Comparison of ENCODE assay signal across 12 cellular contexts in the genomic region with DNA sequence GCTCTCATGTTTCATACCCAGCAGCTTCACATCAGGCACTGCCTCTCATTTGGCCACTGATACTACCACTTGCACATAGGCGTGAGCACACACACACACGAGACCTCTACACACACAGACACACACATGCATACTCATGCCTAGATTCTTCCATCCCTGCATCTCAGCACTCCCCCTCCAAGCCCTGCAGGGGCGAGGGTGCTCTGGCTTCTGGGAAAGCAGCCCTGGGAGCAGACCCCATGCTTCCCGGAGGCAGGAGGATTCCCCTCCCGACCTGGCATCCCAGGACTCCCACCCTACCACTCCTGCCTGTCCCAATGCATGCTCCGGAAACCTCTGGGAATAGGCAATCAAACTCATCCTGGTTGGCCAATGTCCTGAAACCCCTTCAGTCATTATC.
"Had no signal": no experiment of that assay in that cellular context is flagged by ENCODE, and none has a peak within 500 bp of the region (broad histone marks: within the 10 kb centered on the region; RNA-seq: fewer than 3 reads in every experiment).

No MANE protein-coding gene starts in this region.

- H3K36me3 ChIP-seq: cardiac muscle cell, ovary, stomach, thoracic aorta had no signal

- H3K9me3 Mint-ChIP-seq: activated B cell treated with CpG ODN at 0.5 μM for 24 hours had no signal

- H3K27ac Mint-ChIP-seq: activated B cell treated with CpG ODN at 0.5 μM for 24 hours; activated naive CD8-positive, alpha-beta T cell had no signal

- DNase-seq: activated B cell treated with CpG ODN at 0.5 μM for 24 hours; activated CD8-positive, alpha-beta memory T cell treated with anti-CD3 and anti-CD28 coated beads, Interleukin-2, amount 50 U/mL, for 48 hours; foreskin keratinocyte; mucosa of descending colon; ovary; stimulated activated CD4-positive, alpha-beta T cell treated with anti-CD3 and anti-CD28 coated beads, Interleukin-15, amount 100 ng/mL, for 24 hours; stimulated activated CD4-positive, alpha-beta T cell treated with anti-CD3 and anti-CD28 coated beads, Interleukin-4, amount 100 ng/mL, for 24 hours; stomach had no signal

- H3K9me3 ChIP-seq: mucosa of descending colon, ovary, stomach, thoracic aorta had no signal

- H3K36me3 Mint-ChIP-seq: activated naive CD8-positive, alpha-beta T cell had no signal

- H3K27me3 Mint-ChIP-seq: activated naive CD8-positive, alpha-beta T cell had no signal

- H3K27me3 ChIP-seq: cardiac muscle cell, foreskin keratinocyte, ovary, stomach had no signal

- H3K27ac ChIP-seq: cardiac muscle cell, ovary, thoracic aorta had no signal

- H3K4me3 ChIP-seq: cardiac muscle cell, mucosa of descending colon, ovary, stomach, thoracic aorta had no signal

- ATAC-seq: foreskin keratinocyte, mucosa of descending colon, SK-N-SH treated with all-trans-retinoic acid at 6 μM for 48 hours had no signal

- H3K4me3 Mint-ChIP-seq: activated B cell treated with CpG ODN at 0.5 μM for 24 hours; activated naive CD8-positive, alpha-beta T cell had no signal
